Comparison of ENCODE assay signal across 8 cellular contexts in genomic region chr12:9364224-9365176, GRCh38.
A peak's percentile ranks its signal among the peaks of the same experiment; 100 is the strongest.
DNase-seq lines count a peak whose midpoint lies in the region; ATAC-seq and TF ChIP-seq lines count a peak whose summit lies in the region.

No MANE protein-coding gene starts in this region.

- peaks cover 6 to 11% (median 7%) of the 10 kb centered on the region in 3 donors for H3K27me3 Mint-ChIP-seq in naive B cell

- H3K9me3 Mint-ChIP-seq in naive B cell = no peaks in the 10 kb centered on the region

- H3K4me1 ChIP-seq in heart right ventricle = peaks cover 0 to 25% (median 0%) of the 10 kb centered on the region in 9 donors

- no peak for TF ChIP-seq CTCF in astrocyte of the spinal cord (IDR thresholded peaks at IDR 0.05; ENCODE audit: low read depth, low read length)
- TF ChIP-seq CTCF in heart right ventricle (IDR thresholded peaks at IDR 0.05) = no peak

- intact Hi-C loops in heart right ventricle (cut with DNase I) = no loop called here

- 36 to 42% methylated on average over 13 of the region's 13 CpGs for WGBS in heart right ventricle, 2 donors

- H3K4me1 Mint-ChIP-seq in naive B cell = peaks cover 14 to 18% (median 17%) of the 10 kb centered on the region in 3 donors

- H3K36me3 Mint-ChIP-seq in naive B cell = no peaks in the 10 kb centered on the region

- peak; percentile 89 for ATAC-seq in GM18519 (IDR thresholded peaks at IDR 0.05; ENCODE audit: low FRiP score, unreplicated experiment)
- ATAC-seq in HG02571 (IDR thresholded peaks at IDR 0.05; ENCODE audit: unreplicated experiment) = peak; percentile 82
- ATAC-seq in naive B cell (ENCODE audit: low read depth in 2 of 2) = peak; percentile 89 to 94
- no peak for ATAC-seq in heart right ventricle

- DNase-seq in NCI-H526 (lab: John Stamatoyannopoulos, UW) (peak; percentile 82 to 89), astrocyte of the spinal cord (ENCODE audit: low read depth, low spot score) (peak; percentile 87), naive B cell (peak; percentile 7), heart right ventricle (no peak), DMS53 (lab: John Stamatoyannopoulos, UW) (no peak), NCI-H2171 treated with DMSO at 0.1 percent for 48 hours (lab: John Stamatoyannopoulos, UW) (no peak)

- no peaks in the 10 kb centered on the region for H3K36me3 ChIP-seq in heart right ventricle

- H3K4me3 ChIP-seq in astrocyte of the spinal cord (ENCODE audit: low read depth, low read length) = no peak overlapping the region
- H3K4me3 ChIP-seq in heart right ventricle = no peak overlapping the region

- peak overlapping the region in 1 of 10 donors; percentile 60 for H3K27ac ChIP-seq in heart right ventricle

- H3K4me3 Mint-ChIP-seq in naive B cell = peak overlapping the region in 4 of 8 donors; percentile 2 to 71 (median 54)

- no peaks in the 10 kb centered on the region for H3K9me3 ChIP-seq in heart right ventricle

- in situ Hi-C loops in astrocyte of the spinal cord (cut with HindIII; ENCODE audit: low sequenced_read_pairs) = no loop called here

- H3K27ac Mint-ChIP-seq in naive B cell = peak overlapping the region in 3 of 6 donors; percentile 12 to 47 (median 33)

- H3K27me3 ChIP-seq in heart right ventricle = no peaks in the 10 kb centered on the region

Comparison
In these comparisons a context has a peak if more than half of its experiments do, and no peak if none do; other contexts are left out.
1. ATAC-seq: peak in GM18519 (single experiment), HG02571 (single experiment) and naive B cell (2 of 2); none in heart right ventricle (0 of 8).
2. DNase-seq: peak in NCI-H526 (2 of 2), astrocyte of the spinal cord (single experiment) and naive B cell (single experiment); none in heart right ventricle (0 of 2), DMS53 (single experiment) and NCI-H2171 treated with DMSO at 0.1 percent for 48 hours (single experiment).